8 cellular contexts compared by ENCODE assay signal in genomic region chr21:39388811-39389155, GRCh38. TPM values are rescaled to one million over a fixed set of nuclear protein-coding genes. Genes with fewer than 3 reads are reported as not detected.
DNase-seq lines count a peak whose midpoint lies in the region; ATAC-seq lines count a peak whose summit lies in the region.

No MANE protein-coding gene starts in this region.

- no peaks in the 10 kb centered on the region for H3K27me3 Mint-ChIP-seq in CD4-positive, CD25-positive, alpha-beta regulatory T cell
- no peaks in the 10 kb centered on the region for H3K27me3 Mint-ChIP-seq in activated T-helper 17 cell treated with anti-CD3 and anti-CD28 coated beads, Interleukin-2, amount 50 U/mL, for 72 hours
- H3K27me3 Mint-ChIP-seq in naive B cell: no peaks in the 10 kb centered on the region

- H3K4me3 ChIP-seq in CD4-positive, CD25-positive, alpha-beta regulatory T cell (ENCODE audit: low read depth, low read length): no peak overlapping the region
- peak overlapping the region; percentile 29 for H3K4me3 ChIP-seq in HAP-1

- peaks cover 24% of the 10 kb centered on the region for H3K36me3 Mint-ChIP-seq in CD4-positive, CD25-positive, alpha-beta regulatory T cell
- peaks cover 44% of the 10 kb centered on the region for H3K36me3 Mint-ChIP-seq in activated T-helper 17 cell treated with anti-CD3 and anti-CD28 coated beads, Interleukin-2, amount 50 U/mL, for 72 hours (ENCODE audit: low read depth)
- H3K36me3 Mint-ChIP-seq in naive B cell: peaks cover 5 to 12% of the 10 kb centered on the region in 2 donors

- peak overlapping the region; percentile 74 to 94 (median 90) for H3K4me3 Mint-ChIP-seq in CD4-positive, CD25-positive, alpha-beta regulatory T cell
- peak overlapping the region; percentile 88 for H3K4me3 Mint-ChIP-seq in activated T-helper 17 cell treated with anti-CD3 and anti-CD28 coated beads, Interleukin-2, amount 50 U/mL, for 72 hours
- peak overlapping the region; percentile 58 to 95 (median 90) for H3K4me3 Mint-ChIP-seq in naive B cell

- H3K4me1 Mint-ChIP-seq in CD4-positive, CD25-positive, alpha-beta regulatory T cell: peaks cover 12 to 33% (median 18%) of the 10 kb centered on the region in 4 donors
- H3K4me1 Mint-ChIP-seq in activated T-helper 17 cell treated with anti-CD3 and anti-CD28 coated beads, Interleukin-2, amount 50 U/mL, for 72 hours: peaks cover 4% of the 10 kb centered on the region
- peaks cover 17 to 46% (median 22%) of the 10 kb centered on the region in 3 donors for H3K4me1 Mint-ChIP-seq in naive B cell

- no peaks in the 10 kb centered on the region for H3K9me3 Mint-ChIP-seq in CD4-positive, CD25-positive, alpha-beta regulatory T cell
- no peaks in the 10 kb centered on the region for H3K9me3 Mint-ChIP-seq in activated T-helper 17 cell treated with anti-CD3 and anti-CD28 coated beads, Interleukin-2, amount 50 U/mL, for 72 hours
- no peaks in the 10 kb centered on the region for H3K9me3 Mint-ChIP-seq in naive B cell

- H3K27me3 ChIP-seq in CD4-positive, CD25-positive, alpha-beta regulatory T cell (ENCODE audit: control insufficient read depth, insufficient read depth, low read length): no peaks in the 10 kb centered on the region
- H3K27me3 ChIP-seq in HAP-1 (ENCODE audit: low read depth): no peaks in the 10 kb centered on the region

- in situ Hi-C loops in HAP-1 (cut with MboI; ENCODE audit: low sequenced_read_pairs): loop anchor here (25.0 kb wide), 1 partner anchor 576 kb away; the partner anchor contains the start of gene ETS2

- peak in 1 of 2 donors; percentile 3 for ATAC-seq in CD4-positive, CD25-positive, alpha-beta regulatory T cell (ENCODE audit: low read depth in 2 of 2)
- no peak for ATAC-seq in activated T-helper 17 cell treated with anti-CD3 and anti-CD28 coated beads, Interleukin-2, amount 50 U/mL, for 72 hours (replicated peaks)
- no peak for ATAC-seq in naive B cell (ENCODE audit: low read depth in 2 of 2)
- no peak for ATAC-seq in GM21367 (IDR thresholded peaks at IDR 0.05; ENCODE audit: unreplicated experiment)
- ATAC-seq in GM18907 (IDR thresholded peaks at IDR 0.05; ENCODE audit: unreplicated experiment): no peak

- H3K4me1 ChIP-seq in CD4-positive, CD25-positive, alpha-beta regulatory T cell (ENCODE audit: control insufficient read depth, insufficient read depth, low read length, poor library complexity, severe bottlenecking): peaks cover 15% of the 10 kb centered on the region
- H3K4me1 ChIP-seq in HAP-1: peaks cover 10% of the 10 kb centered on the region

- DNase-seq in CD4-positive, CD25-positive, alpha-beta regulatory T cell: no peak
- no peak for DNase-seq in HAP-1 (ENCODE audit: low spot score in 2 of 2)
- DNase-seq in naive B cell: no peak
- no peak for DNase-seq in NOMO-1 (lab: John Stamatoyannopoulos, UW; ENCODE audit: unreplicated experiment in 2 of 2)
- DNase-seq in activated CD8-positive, alpha-beta memory T cell treated with anti-CD3 and anti-CD28 coated beads, Interleukin-2, amount 50 U/mL, for 4 hours: no peak

- H3K36me3 ChIP-seq in CD4-positive, CD25-positive, alpha-beta regulatory T cell (ENCODE audit: control insufficient read depth, insufficient read depth, low read length): peaks cover 20% of the 10 kb centered on the region
- peaks cover 30% of the 10 kb centered on the region for H3K36me3 ChIP-seq in HAP-1 (replicated peaks)

- peak overlapping the region in 2 of 3 donors; percentile 49 to 92 for H3K27ac Mint-ChIP-seq in CD4-positive, CD25-positive, alpha-beta regulatory T cell
- H3K27ac Mint-ChIP-seq in activated T-helper 17 cell treated with anti-CD3 and anti-CD28 coated beads, Interleukin-2, amount 50 U/mL, for 72 hours: peak overlapping the region; percentile 92
- H3K27ac Mint-ChIP-seq in naive B cell: peak overlapping the region in 3 of 6 donors; percentile 67 to 97 (median 68)

- H3K27ac ChIP-seq in CD4-positive, CD25-positive, alpha-beta regulatory T cell (ENCODE audit: insufficient read depth, low read length, poor library complexity, severe bottlenecking): no peak overlapping the region

- no peaks in the 10 kb centered on the region for H3K9me3 ChIP-seq in CD4-positive, CD25-positive, alpha-beta regulatory T cell (ENCODE audit: control insufficient read depth in 2 of 2, low read length in 2 of 2)
- no peaks in the 10 kb centered on the region for H3K9me3 ChIP-seq in HAP-1

RNA-seq across cellular contexts. Expression of gene HMGN1, which starts 39.9 kb away (rescaled TPM):
- total RNA-seq in CD4-positive, CD25-positive, alpha-beta regulatory T cell: 249 TPM
- polyA plus RNA-seq in CD4-positive, CD25-positive, alpha-beta regulatory T cell: 100 to 1,000 TPM; 168 to 223 (median 182) TPM
- 100 to 1,000 TPM; 254 to 398 TPM for total RNA-seq in activated T-helper 17 cell treated with anti-CD3 and anti-CD28 coated beads, Interleukin-2, amount 50 U/mL, for 72 hours
- polyA plus RNA-seq in naive B cell (ENCODE audit: low read depth in 6 of 6): 100 to 1,000 TPM; 259 to 458 (median 306) TPM

RNA-seq across cellular contexts. Expression of gene LCA5L, which starts 56.8 kb away (rescaled TPM):
- total RNA-seq in CD4-positive, CD25-positive, alpha-beta regulatory T cell: not detected
- not detected for polyA plus RNA-seq in CD4-positive, CD25-positive, alpha-beta regulatory T cell
- total RNA-seq in activated T-helper 17 cell treated with anti-CD3 and anti-CD28 coated beads, Interleukin-2, amount 50 U/mL, for 72 hours: not detected
- not detected for polyA plus RNA-seq in naive B cell (ENCODE audit: low read depth in 6 of 6)
